8 cellular contexts compared by ENCODE assay signal in the genomic region with DNA sequence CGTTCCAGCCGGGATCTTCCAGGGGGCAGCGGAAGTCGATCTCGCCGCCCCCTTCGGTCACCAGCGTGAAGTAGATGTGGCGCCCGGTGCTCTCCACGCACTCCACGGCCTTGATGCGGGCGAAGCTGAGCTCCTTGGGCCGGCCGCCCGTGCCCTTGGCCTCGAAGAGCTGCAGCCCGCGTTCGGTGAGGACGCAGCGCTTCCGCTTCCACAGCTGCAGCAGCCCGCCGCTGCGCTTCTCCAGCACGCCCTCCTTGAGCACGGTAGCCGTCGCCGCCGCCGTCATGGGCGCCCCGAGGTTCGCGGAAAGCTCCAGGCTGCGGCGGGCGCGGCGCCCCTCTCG. TPM values are rescaled to one million over a fixed set of nuclear protein-coding genes. Genes with fewer than 3 reads are reported as not detected.
A peak's percentile ranks its signal among the peaks of the same experiment; 100 is the strongest.
DNase-seq lines count a peak whose midpoint lies in the region; ATAC-seq and TF ChIP-seq lines count a peak whose summit lies in the region.

No MANE protein-coding gene starts in this region.

- peaks cover 12% of the 10 kb centered on the region for H3K36me3 Mint-ChIP-seq in activated naive CD4-positive, alpha-beta T cell treated with anti-CD3 and anti-CD28 coated beads, Interleukin-2, amount 10 ng/mL, durations not matched to agents 7 days and 5 days
- peaks cover 21% of the 10 kb centered on the region for H3K36me3 Mint-ChIP-seq in nephron (ENCODE audit: low read depth)

- H3K27me3 Mint-ChIP-seq in activated naive CD4-positive, alpha-beta T cell treated with anti-CD3 and anti-CD28 coated beads, Interleukin-2, amount 10 ng/mL, durations not matched to agents 7 days and 5 days: peaks cover 60% of the 10 kb centered on the region
- peaks cover 40% of the 10 kb centered on the region for H3K27me3 Mint-ChIP-seq in nephron (ENCODE audit: low read depth)

- H3K4me3 ChIP-seq in SJSA1: peak overlapping the region; percentile 86
- H3K4me3 ChIP-seq in esophagus muscularis mucosa: peak overlapping the region; percentile 81 to 99 (median 92)

- H3K36me3 ChIP-seq in SJSA1 (peaks cover 43% of the 10 kb centered on the region), esophagus muscularis mucosa (peaks cover 13 to 29% (median 22%) of the 10 kb centered on the region in 4 donors)

- WGBS in esophagus muscularis mucosa: 0% methylated on average over 3 of the region's 44 CpGs

- no peaks in the 10 kb centered on the region for H3K9me3 Mint-ChIP-seq in activated naive CD4-positive, alpha-beta T cell treated with anti-CD3 and anti-CD28 coated beads, Interleukin-2, amount 10 ng/mL, durations not matched to agents 7 days and 5 days
- no peaks in the 10 kb centered on the region for H3K9me3 Mint-ChIP-seq in nephron

- no peak for TF ChIP-seq EP300 in esophagus muscularis mucosa (IDR thresholded peaks at IDR 0.05)

- no peak for TF ChIP-seq CTCF in esophagus muscularis mucosa (IDR thresholded peaks at IDR 0.05)
- TF ChIP-seq CTCF in nephron (IDR thresholded peaks at IDR 0.05; ENCODE audit: unreplicated experiment in 3 of 3): no peak

- no peak overlapping the region for H3K27ac Mint-ChIP-seq in activated naive CD4-positive, alpha-beta T cell treated with anti-CD3 and anti-CD28 coated beads, Interleukin-2, amount 10 ng/mL, durations not matched to agents 7 days and 5 days
- peak overlapping the region; percentile 50 to 81 (median 72) for H3K27ac Mint-ChIP-seq in nephron

- H3K4me1 ChIP-seq in SJSA1 (replicated peaks) (peaks cover 25% of the 10 kb centered on the region), esophagus muscularis mucosa (peaks cover 27 to 51% (median 50%) of the 10 kb centered on the region in 4 donors)

- peaks cover 26% of the 10 kb centered on the region for H3K4me1 Mint-ChIP-seq in activated naive CD4-positive, alpha-beta T cell treated with anti-CD3 and anti-CD28 coated beads, Interleukin-2, amount 10 ng/mL, durations not matched to agents 7 days and 5 days
- peaks cover 38% of the 10 kb centered on the region for H3K4me1 Mint-ChIP-seq in nephron

- TF ChIP-seq POLR2A in esophagus muscularis mucosa (IDR thresholded peaks at IDR 0.05; ENCODE audit: low read depth): no peak

- peak overlapping the region; percentile 3; the same call in 1 of the 2 replicates for H3K27ac ChIP-seq in SJSA1
- peak overlapping the region; percentile 93 to 99 (median 96) for H3K27ac ChIP-seq in esophagus muscularis mucosa (replicated peaks in 1 of 4)

- peak; percentile 61 for DNase-seq in activated naive CD4-positive, alpha-beta T cell treated with anti-CD3 and anti-CD28 coated beads, Interleukin-2, amount 10 ng/mL, durations not matched to agents 7 days and 5 days
- DNase-seq in activated naive CD4-positive, alpha-beta T cell treated with Interleukin-2 at 50 U/mL for 16 hours: no peak
- DNase-seq in SJSA1 (ENCODE audit: low read depth in 1 of 2, low spot score in 2 of 2) (peak in 1 of 2 experiments; percentile 63), esophagus muscularis mucosa (ENCODE audit: extremely low spot score) (no peak)
- no peak for DNase-seq in stimulated activated CD4-positive, alpha-beta T cell treated with anti-CD3 and anti-CD28 coated beads, Interleukin-4, amount 100 ng/mL, for 1 hour

- H3K9me3 ChIP-seq in SJSA1 (replicated peaks) (no peaks in the 10 kb centered on the region), esophagus muscularis mucosa (no peaks in the 10 kb centered on the region)

- H3K27me3 ChIP-seq in SJSA1 (replicated peaks): no peaks in the 10 kb centered on the region
- H3K27me3 ChIP-seq in esophagus muscularis mucosa: no peaks in the 10 kb centered on the region

- H3K4me3 Mint-ChIP-seq in activated naive CD4-positive, alpha-beta T cell treated with anti-CD3 and anti-CD28 coated beads, Interleukin-2, amount 10 ng/mL, durations not matched to agents 7 days and 5 days: peak overlapping the region; percentile 86
- H3K4me3 Mint-ChIP-seq in nephron: peak overlapping the region; percentile 85 to 96 (median 94)

- intact Hi-C loops in esophagus muscularis mucosa (cut with DNase I): no loop called here

- CTCF ChIA-PET in activated naive CD4-positive, alpha-beta T cell treated with anti-CD3 and anti-CD28 coated beads, Interleukin-2, amount 10 ng/mL, durations not matched to agents 7 days and 5 days (lab: Charles Lee): interaction anchor here (1.0 to 3.2 kb wide), 8 partner anchors 12 to 45 kb away, joined by 3 to 32 read pairs (median 5); no protein-coding TSS in a partner anchor

- ATAC-seq in HG02981 (IDR thresholded peaks at IDR 0.05; ENCODE audit: unreplicated experiment): peak; percentile 37
- ATAC-seq in HG02970 (IDR thresholded peaks at IDR 0.05; ENCODE audit: low FRiP score, unreplicated experiment): no peak

RNA-seq across cellular contexts. Expression of gene PHLDA3, which starts 0.5 kb away (rescaled TPM):
- 36.7 and 75.0 TPM in 2 replicates for total RNA-seq in SJSA1 (2014; rRNA removed; shearing (Covaris generic))
- 100 to 1,000 TPM in 2 of 4 donors, 10 to 100 TPM in 2; 63.5 to 158 (median 106) TPM for total RNA-seq in esophagus muscularis mucosa

RNA-seq across cellular contexts. Expression of gene CSRP1, which starts 38.5 kb away (rescaled TPM):
- 1,173 and 1,377 TPM in 2 replicates for total RNA-seq in SJSA1 (2014; rRNA removed; shearing (Covaris generic))
- 1,000 to 10,000 TPM; 3,645 to 7,984 (median 5,321) TPM for total RNA-seq in esophagus muscularis mucosa

RNA-seq across cellular contexts. Expression of gene TNNI1, which starts 46.9 kb away (rescaled TPM):
- not detected in 2 replicates for total RNA-seq in SJSA1 (2014; rRNA removed; shearing (Covaris generic))
- total RNA-seq in esophagus muscularis mucosa: under 1 TPM in 1 of 4 donors, not detected in 3; 0.06 TPM
